ENCODE assay signal across 10 cellular contexts in genomic region chrX:110173192-110174175, GRCh38.
DNase-seq lines count a peak whose midpoint lies in the region; ATAC-seq, FAIRE-seq and TF ChIP-seq lines count a peak whose summit lies in the region.
"Had no signal": no experiment of that assay in that cellular context is flagged by ENCODE, and none has a peak within 500 bp of the region (broad histone marks: within the 10 kb centered on the region; RNA-seq: fewer than 3 reads in every experiment).

No MANE protein-coding gene starts in this region.

- H2AFZ ChIP-seq in HepG2 (ENCODE audit: low read length): no peak overlapping the region

- FAIRE-seq in HepG2 (lab: Jason Lieb, UNC): no peak

- WGBS in HepG2 (ENCODE audit: low lambda C conversion rate): 97% methylated on average over 10 of the region's 19 CpGs
- 48 to 71% methylated on average over 14 to 18 of the region's 19 CpGs for WGBS in testis, 2 donors

- H3K27ac ChIP-seq in HepG2 (ENCODE audit: extremely low read length, insufficient read depth, low read length) (no peak overlapping the region), testis (peak overlapping the region; percentile 55 to 80)
- H3K27ac ChIP-seq: dorsolateral prefrontal cortex, gastroesophageal sphincter had no signal

- CTCF ChIA-PET in HepG2 (lab: Yijun Ruan, JAX; ENCODE audit: low intra/inter-chr PET ratio, low total read pairs): no interaction called here

- H3K36me3 ChIP-seq in HepG2 (replicated peaks in 1 of 2; ENCODE audit: control insufficient read depth in 1 of 2, insufficient read depth in 2 of 2, low read length in 2 of 2) (no peaks in the 10 kb centered on the region), testis (ENCODE audit: low read depth, missing control alignments) (no peaks in the 10 kb centered on the region)

- TF ChIP-seq CTCF in choroid plexus epithelial cell (conservative IDR thresholded peaks at IDR 0.05; ENCODE audit: low read depth, low read length) (no peak), HepG2 (CRISPR knock-in tag; IDR thresholded peaks at IDR 0.05) (no peak), testis (IDR thresholded peaks at IDR 0.05) (no peak)

- intact Hi-C loops in HepG2 (cut with micrococcal nuclease; ENCODE audit: unreplicated experiment) (no loop called here), testis (cut with DNase I; ENCODE audit: low total_unique reads) (no loop called here)

- peak; percentile 61 for DNase-seq in M059J (ENCODE audit: low read depth)
- peak; percentile 26 for DNase-seq in choroid plexus epithelial cell (ENCODE audit: low read depth)
- DNase-seq in HepG2 (ENCODE audit: low spot score): no peak
- DNase-seq in testis: peak; percentile 33
- DNase-seq in HuH-7.5 (ENCODE audit: low spot score): no peak
- DNase-seq: dorsolateral prefrontal cortex had no signal

- no peaks in the 10 kb centered on the region for H3K79me2 ChIP-seq in HepG2 (ENCODE audit: insufficient read depth, low read length)

- no peak overlapping the region for H3K9ac ChIP-seq in HepG2 (ENCODE audit: insufficient read depth, low read depth, low read length)

- TF ChIP-seq POLR2A in HepG2 (IDR thresholded peaks at IDR 0.05; ENCODE audit: insufficient read depth in 1 of 2, low read depth in 2 of 2, low read length in 2 of 2) (no peak), testis (IDR thresholded peaks at IDR 0.05) (no peak)

- H3K4me3 ChIP-seq in choroid plexus epithelial cell (ENCODE audit: low read depth, low read length) (no peak overlapping the region), HepG2 (replicated peaks in 1 of 3; ENCODE audit: insufficient read depth in 1 of 3, low read depth in 2 of 3, low read length in 3 of 3) (no peak overlapping the region), testis (no peak overlapping the region)
- H3K4me3 ChIP-seq: dorsolateral prefrontal cortex, gastroesophageal sphincter had no signal

- in situ Hi-C loops in HepG2 (cut with HindIII; ENCODE audit: extremely low pct_ligation_motif_present, low pct_unique_long_range_greater_than_20kb): loop anchor here (25.0 kb wide), 1 partner anchor 664 kb away; no protein-coding TSS in a partner anchor

- BruUV-seq in HepG2 (replicated peaks; lab: Mats Ljungman, UMichigan): no TSS peak

- H3K27me3 ChIP-seq in HepG2 (ENCODE audit: control insufficient read depth in 1 of 2, insufficient read depth in 2 of 2, low read length in 2 of 2): no peaks in the 10 kb centered on the region
- H3K27me3 ChIP-seq in testis: no peaks in the 10 kb centered on the region
- H3K27me3 ChIP-seq: gastroesophageal sphincter had no signal

- POLR2A ChIA-PET in HepG2 (lab: Yijun Ruan, JAX): no interaction called here

- TF ChIP-seq EP300 in HepG2 (IDR thresholded peaks at IDR 0.05; ENCODE audit: low read depth in 2 of 2, low read length in 2 of 2) (no peak), HepG2 (CRISPR knock-in tag; IDR thresholded peaks at IDR 0.05; ENCODE audit: borderline replicate concordance) (no peak)

- H4K20me1 ChIP-seq in HepG2 (ENCODE audit: insufficient read depth, low read length): no peaks in the 10 kb centered on the region

- no peaks in the 10 kb centered on the region for H3K9me3 ChIP-seq in HepG2 (ENCODE audit: low read length)
- no peaks in the 10 kb centered on the region for H3K9me3 ChIP-seq in testis
- H3K9me3 ChIP-seq: gastroesophageal sphincter had no signal

- H3K4me1 ChIP-seq in HepG2 (ENCODE audit: insufficient read depth, low read length): no peaks in the 10 kb centered on the region
- H3K4me1 ChIP-seq in testis: no peaks in the 10 kb centered on the region
- H3K4me1 ChIP-seq: gastroesophageal sphincter had no signal

- H3K4me2 ChIP-seq in HepG2 (ENCODE audit: low read depth, low read length): no peak overlapping the region

- ATAC-seq in HepG2 (no peak), HG02678 (IDR thresholded peaks at IDR 0.05; ENCODE audit: unreplicated experiment) (no peak), GM21825 (IDR thresholded peaks at IDR 0.05; ENCODE audit: unreplicated experiment) (no peak), GM18520 (IDR thresholded peaks at IDR 0.05; ENCODE audit: unreplicated experiment) (no peak)
- ATAC-seq: gastroesophageal sphincter had no signal

- TF ChIP-seq RAD21 in HepG2 (CRISPR knock-in tag; IDR thresholded peaks at IDR 0.05): no peak

TF ChIP-seq in HepG2, 621 proteins besides CTCF, POLR2A, EP300 and RAD21:
- TF ChIP-seq ZSCAN9 (CRISPR knock-in tag; IDR thresholded peaks at IDR 0.05; ENCODE audit: borderline replicate concordance): no peak
- TF ChIP-seq IRF9 (CRISPR knock-in tag; IDR thresholded peaks at IDR 0.05; ENCODE audit: borderline replicate concordance): no peak
- no peak for TF ChIP-seq ZBTB33 (CRISPR knock-in tag; IDR thresholded peaks at IDR 0.05)
- TF ChIP-seq ZNF431 (CRISPR knock-in tag; IDR thresholded peaks at IDR 0.05; ENCODE audit: borderline replicate concordance, low read depth): no peak
- peak; percentile 45 for TF ChIP-seq FOSL2 (CRISPR knock-in tag; IDR thresholded peaks at IDR 0.05)
- no peak for TF ChIP-seq ZNF609 (CRISPR knock-in tag; IDR thresholded peaks at IDR 0.05; ENCODE audit: borderline replicate concordance)

Comparison
In these comparisons a context has a peak if more than half of its experiments do, and no peak if none do; other contexts are left out.
1. DNase-seq: peak in M059J (single experiment), choroid plexus epithelial cell (single experiment) and testis (single experiment); none in HepG2 (single experiment) and HuH-7.5 (single experiment).